In the genomic region with DNA sequence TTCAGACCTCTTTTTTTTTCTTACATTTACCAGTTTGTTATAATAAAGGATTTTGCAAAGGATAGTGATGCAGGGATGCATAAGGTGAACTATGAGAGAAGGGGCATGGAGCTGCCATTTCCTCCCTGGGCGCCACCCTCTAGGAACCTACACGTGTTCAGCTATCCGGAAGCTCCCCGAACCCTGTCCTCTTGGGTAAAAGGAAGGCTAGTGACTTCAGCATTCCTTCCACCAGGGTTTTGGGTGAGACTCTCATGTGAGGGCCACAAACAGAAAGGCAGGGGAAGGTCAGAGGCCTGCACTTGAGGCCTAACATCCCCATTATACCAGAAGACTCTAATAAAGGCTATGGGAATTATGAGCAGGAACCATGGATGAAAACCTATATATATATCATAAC, we compare ENCODE assay signal across 14 cellular contexts. TPM values are rescaled to one million over a fixed set of nuclear protein-coding genes. Genes with fewer than 3 reads are reported as not detected.
DNase-seq lines count a peak whose midpoint lies in the region; ATAC-seq and TF ChIP-seq lines count a peak whose summit lies in the region.
"Had no signal": no experiment of that assay in that cellular context is flagged by ENCODE, and none has a peak within 500 bp of the region (broad histone marks: within the 10 kb centered on the region; RNA-seq: fewer than 3 reads in every experiment).

No MANE protein-coding gene starts in this region.

- no peaks in the 10 kb centered on the region for H3K79me2 ChIP-seq in GM23338 (replicated peaks; ENCODE audit: insufficient read depth)
- H3K79me2 ChIP-seq in mesendoderm (ENCODE audit: control insufficient read depth, insufficient read depth, low read length), result no peaks in the 10 kb centered on the region

- no peaks in the 10 kb centered on the region for H3K4me1 ChIP-seq in GM23338 (ENCODE audit: insufficient read depth)
- no peaks in the 10 kb centered on the region for H3K4me1 ChIP-seq in endodermal cell (ENCODE audit: control insufficient read depth, insufficient read depth, low read length)
- no peaks in the 10 kb centered on the region for H3K4me1 ChIP-seq in mesendoderm (ENCODE audit: control insufficient read depth, low read depth, low read length)
- no peaks in the 10 kb centered on the region for H3K4me1 ChIP-seq in upper lobe of left lung
- H3K4me1 ChIP-seq: BLaER1 had no signal

- H3K27me3 ChIP-seq in GM23338 (ENCODE audit: insufficient read depth), result no peaks in the 10 kb centered on the region
- no peaks in the 10 kb centered on the region for H3K27me3 ChIP-seq in endodermal cell (ENCODE audit: control insufficient read depth, insufficient read depth, low read length, poor library complexity, severe bottlenecking)
- H3K27me3 ChIP-seq in mesendoderm (ENCODE audit: insufficient read depth, low read length, poor library complexity), result no peaks in the 10 kb centered on the region
- no peaks in the 10 kb centered on the region for H3K27me3 ChIP-seq in upper lobe of left lung
- H3K27me3 ChIP-seq: BLaER1 had no signal

- ATAC-seq in GM23338 (peak; percentile 38), upper lobe of left lung (ENCODE audit: low FRiP score in 2 of 2) (no peak), HG02840 (IDR thresholded peaks at IDR 0.05; ENCODE audit: low FRiP score, unreplicated experiment) (no peak)
- ATAC-seq: HCT116 had no signal

- no peak overlapping the region for H2BK15ac ChIP-seq in mesendoderm (replicated peaks; ENCODE audit: low read depth)

- no peak overlapping the region for H2BK5ac ChIP-seq in mesendoderm (ENCODE audit: low read length)

- H3K4me2 ChIP-seq in GM23338 (no peak overlapping the region), mesendoderm (ENCODE audit: low read length) (no peak overlapping the region)
- H3K4me2 ChIP-seq: BLaER1, KMS-11 had no signal

- no peak for TF ChIP-seq POLR2A in upper lobe of left lung (IDR thresholded peaks at IDR 0.05)

- no peak for TF ChIP-seq EP300 in upper lobe of left lung (IDR thresholded peaks at IDR 0.05)

- H3K27ac ChIP-seq in GM23338 (ENCODE audit: low read depth), result no peak overlapping the region
- H3K27ac ChIP-seq in endodermal cell (ENCODE audit: low read depth, low read length), result no peak overlapping the region
- H3K27ac ChIP-seq in mesendoderm (ENCODE audit: low read depth, low read length), result no peak overlapping the region
- no peak overlapping the region for H3K27ac ChIP-seq in upper lobe of left lung
- H3K27ac ChIP-seq: BLaER1, KMS-11 had no signal

- no peak overlapping the region for H2BK120ac ChIP-seq in mesendoderm (ENCODE audit: low read depth, low read length)

- H3K9ac ChIP-seq in endodermal cell (ENCODE audit: extremely low read depth, low read length, poor library complexity, severe bottlenecking) (no peak overlapping the region), mesendoderm (ENCODE audit: low read length) (no peak overlapping the region)
- H3K9ac ChIP-seq: BLaER1, KMS-11 had no signal

- no peak overlapping the region for H2AK5ac ChIP-seq in mesendoderm (ENCODE audit: low read length)

- no peak overlapping the region for H3K4ac ChIP-seq in mesendoderm (ENCODE audit: low read depth, low read length)

- peaks cover 2% of the 10 kb centered on the region for H3K27me3 Mint-ChIP-seq in GM23338 (ENCODE audit: insufficient read depth, low read depth, poor library complexity)
- no peaks in the 10 kb centered on the region for H3K27me3 Mint-ChIP-seq in HFFc6 (ENCODE audit: insufficient read depth)
- H3K27me3 Mint-ChIP-seq in endodermal cell (ENCODE audit: insufficient read depth), result no peaks in the 10 kb centered on the region
- H3K27me3 Mint-ChIP-seq: CD4-positive, alpha-beta memory T cell had no signal

- H3K36me3 Mint-ChIP-seq in GM23338 (ENCODE audit: low read depth) (peaks cover 15% of the 10 kb centered on the region; the same call in 2 of the 3 replicates), HFFc6 (ENCODE audit: low read depth) (peaks cover 24% of the 10 kb centered on the region), endodermal cell (ENCODE audit: low read depth) (peaks cover 38% of the 10 kb centered on the region)

- H4K5ac ChIP-seq in mesendoderm (ENCODE audit: low read length), result no peak overlapping the region

- no peak overlapping the region for H3K56ac ChIP-seq in mesendoderm (ENCODE audit: low read length)

- H3K9me2 ChIP-seq in GM23338 (ENCODE audit: insufficient read depth), result no peaks in the 10 kb centered on the region

- peaks cover 18% of the 10 kb centered on the region for H3K9me3 Mint-ChIP-seq in GM23338
- H3K9me3 Mint-ChIP-seq in HFFc6, result peaks cover 10% of the 10 kb centered on the region
- H3K9me3 Mint-ChIP-seq in endodermal cell, result peaks cover 28% of the 10 kb centered on the region

- no peak overlapping the region for H3K23ac ChIP-seq in mesendoderm (ENCODE audit: low read length)

- no peak overlapping the region for H2AFZ ChIP-seq in GM23338

- H3K27ac Mint-ChIP-seq in GM23338 (no peak overlapping the region), HFFc6 (no peak overlapping the region), endodermal cell (no peak overlapping the region)
- H3K27ac Mint-ChIP-seq: CD14-positive monocyte; CD4-positive, alpha-beta memory T cell had no signal

- no peak overlapping the region for H3K4me3 Mint-ChIP-seq in GM23338
- H3K4me3 Mint-ChIP-seq in HFFc6, result no peak overlapping the region
- no peak overlapping the region for H3K4me3 Mint-ChIP-seq in endodermal cell
- H3K4me3 Mint-ChIP-seq: CD14-positive monocyte; CD4-positive, alpha-beta memory T cell had no signal

- DNase-seq in GM23338 (ENCODE audit: low spot score), result peak; percentile 50
- no peak for DNase-seq in HFFc6
- DNase-seq in endodermal cell, result no peak
- DNase-seq in mesendoderm, result peak; percentile 40
- DNase-seq in DMS53 treated with DMSO at 0.1 percent for 48 hours (lab: John Stamatoyannopoulos, UW; ENCODE audit: unreplicated experiment), result no peak
- DNase-seq in upper lobe of left lung, result no peak
- DNase-seq: ACHN; CD4-positive, alpha-beta memory T cell; GDM1 had no signal

- TF ChIP-seq CTCF in GM23338 (conservative IDR thresholded peaks at IDR 0.05; ENCODE audit: low read depth in 2 of 2) (peak; percentile 25; a peak in 2 of 4 replicates), HFFc6 (IDR thresholded peaks at IDR 0.05) (peak; percentile 33; the same call in 1 of the 2 replicates), endodermal cell (conservative IDR thresholded peaks at IDR 0.05) (peak; percentile 41), upper lobe of left lung (IDR thresholded peaks at IDR 0.05) (no peak)

- peaks cover 18% of the 10 kb centered on the region for H3K9me3 ChIP-seq in endodermal cell (ENCODE audit: control insufficient read depth, low read length)
- H3K9me3 ChIP-seq in upper lobe of left lung, result peaks cover 0 to 5% (median 0%) of the 10 kb centered on the region in 4 donors

- no peaks in the 10 kb centered on the region for H3K36me3 ChIP-seq in GM23338 (ENCODE audit: insufficient read depth)
- peaks cover 8% of the 10 kb centered on the region for H3K36me3 ChIP-seq in endodermal cell (ENCODE audit: control insufficient read depth, insufficient read depth, low read length)
- H3K36me3 ChIP-seq in mesendoderm (ENCODE audit: control insufficient read depth, insufficient read depth, low read length), result no peaks in the 10 kb centered on the region
- peaks cover 0 to 24% (median 5%) of the 10 kb centered on the region in 4 donors for H3K36me3 ChIP-seq in upper lobe of left lung

- no peaks in the 10 kb centered on the region for H3K79me1 ChIP-seq in mesendoderm (ENCODE audit: low read length)

- H4K20me1 ChIP-seq in GM23338 (replicated peaks; ENCODE audit: insufficient read depth), result no peaks in the 10 kb centered on the region
- H4K20me1 ChIP-seq: BLaER1 had no signal

- no peak overlapping the region for H3K18ac ChIP-seq in mesendoderm (ENCODE audit: low read length)

- no peaks in the 10 kb centered on the region for H3F3A ChIP-seq in GM23338 (replicated peaks; ENCODE audit: low read depth)

- WGBS in endodermal cell (ENCODE audit: insufficient coverage in 1 of 2, insufficient read length in 1 of 2), 2 experiments, result 91 to 95% methylated on average over 4 of the region's 4 CpGs
- WGBS in mesendoderm (ENCODE audit: extremely low coverage, insufficient coverage, low lambda C conversion rate), result no CpG with 5 or more reads among the region's 4 CpGs
- WGBS in upper lobe of left lung, 2 donors, result 94 to 99% methylated on average over 4 of the region's 4 CpGs

- no peak overlapping the region for H4K8ac ChIP-seq in mesendoderm (ENCODE audit: low read depth, low read length)

- H3K4me3 ChIP-seq in GM23338 (no peak overlapping the region), endodermal cell (ENCODE audit: low read length) (no peak overlapping the region), mesendoderm (ENCODE audit: low read length) (no peak overlapping the region), upper lobe of left lung (no peak overlapping the region)
- H3K4me3 ChIP-seq: BLaER1 had no signal

- no peaks in the 10 kb centered on the region for H3K4me1 Mint-ChIP-seq in GM23338
- H3K4me1 Mint-ChIP-seq in HFFc6 (ENCODE audit: low read depth), result no peaks in the 10 kb centered on the region
- no peaks in the 10 kb centered on the region for H3K4me1 Mint-ChIP-seq in endodermal cell
- H3K4me1 Mint-ChIP-seq: CD14-positive monocyte; CD4-positive, alpha-beta memory T cell had no signal

TF ChIP-seq in GM23338, 12 proteins besides CTCF, POLR2A, EP300 and RAD21 (continues in another document):
- TF ChIP-seq ZNF114 (CRISPR knock-in tag; IDR thresholded peaks at IDR 0.05), result no peak
- no peak for TF ChIP-seq JUNB (IDR thresholded peaks at IDR 0.05; ENCODE audit: unreplicated experiment)

RNA-seq across cellular contexts. Expression of gene IFT88, which starts 57.3 kb away (rescaled TPM):
- total RNA-seq in GM23338 (2014; rRNA removed; shearing (Covaris generic)), result 7.7 and 8.2 TPM in 2 replicates
- 5.8 and 8.7 TPM in 2 replicates for polyA plus RNA-seq in GM23338 (2016; fragmentation: Nextera tagmentation; extraction: Ambion mirVana)
- total RNA-seq in HFFc6 (2021; fragmentation: NEBNext Ultra II Directional; extraction: Animal tissue kit (Norgen Biotek cat#: 25700)), result 1 to 10 TPM; 8.2 to 9.5 (median 9.0) TPM
- total RNA-seq in endodermal cell (10 to 100 TPM; 15.2 to 18.7 TPM), upper lobe of left lung (10 to 100 TPM in 4 of 6 donors, 1 to 10 TPM in 2; 5.5 to 55.5 (median 15.5) TPM)
- polyA plus RNA-seq in endodermal cell (2013, experiment 1 of 2), result 14.5 TPM
- polyA plus RNA-seq in endodermal cell (2013, experiment 2 of 2), result 13.5 TPM
- polyA plus RNA-seq in mesendoderm (2013, experiment 1 of 2), result 3.5 TPM
- polyA plus RNA-seq in mesendoderm (2013, experiment 2 of 2), result 3.2 TPM

Comparison
In these comparisons a context has a peak if more than half of its experiments do, and no peak if none do; other contexts are left out.
1. DNase-seq: peak in GM23338 (single experiment) and mesendoderm (single experiment); none in HFFc6 (single experiment), endodermal cell (single experiment), DMS53 treated with DMSO at 0.1 percent for 48 hours (single experiment) and upper lobe of left lung (0 of 2).
2. CTCF ChIP-seq: peak in GM23338 (2 of 2), HFFc6 (single experiment) and endodermal cell (single experiment); none in upper lobe of left lung (0 of 6).